In the genomic region with DNA sequence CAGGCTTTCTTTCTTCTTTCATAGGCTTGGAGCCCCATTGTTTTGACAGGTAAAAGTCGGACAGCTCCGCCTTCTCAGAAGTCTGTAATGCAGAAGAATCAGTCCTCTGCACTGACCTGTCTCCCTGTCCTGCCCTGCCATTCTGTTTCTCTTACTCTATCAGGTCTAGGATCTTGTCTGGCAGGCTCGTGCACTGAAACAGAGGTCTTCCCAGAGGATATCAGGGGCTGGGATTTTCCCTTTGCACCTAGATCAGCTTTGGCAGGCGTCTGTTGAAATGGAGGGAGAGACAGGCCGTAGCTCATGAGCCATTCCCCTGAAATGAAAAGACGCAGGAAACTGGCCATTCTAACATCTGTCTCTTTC, we compare ENCODE assay signal across 16 cellular contexts. TPM values are rescaled to one million over a fixed set of nuclear protein-coding genes. Genes with fewer than 3 reads are reported as not detected.
DNase-seq lines count a peak whose midpoint lies in the region; ATAC-seq, FAIRE-seq and TF ChIP-seq lines count a peak whose summit lies in the region.
"Had no signal": no experiment of that assay in that cellular context is flagged by ENCODE, and none has a peak within 500 bp of the region (broad histone marks: within the 10 kb centered on the region; RNA-seq: fewer than 3 reads in every experiment).

No MANE protein-coding gene starts in this region.

- H3K4me1 Mint-ChIP-seq in activated CD8-positive, alpha-beta T cell treated with anti-CD3 and anti-CD28 coated beads for 36 hours (ENCODE audit: low read depth): peaks cover 28% of the 10 kb centered on the region
- H3K4me1 Mint-ChIP-seq in activated CD8-positive, alpha-beta T cell treated with anti-CD3 and anti-CD28 coated beads, Interleukin-2, amount 10 ng/mL, durations not matched to agents 7 days and 5 days (ENCODE audit: low read depth): peaks cover 4% of the 10 kb centered on the region

- DNase-seq in activated CD8-positive, alpha-beta T cell treated with anti-CD3 and anti-CD28 coated beads for 36 hours: no peak
- no peak for DNase-seq in activated CD8-positive, alpha-beta T cell treated with anti-CD3 and anti-CD28 coated beads, Interleukin-2, amount 10 ng/mL, durations not matched to agents 7 days and 5 days
- DNase-seq in SK-N-DZ (ENCODE audit: low spot score): peak; percentile 90
- DNase-seq in HepG2 (ENCODE audit: low spot score): peak; percentile 27
- peak; percentile 14 for DNase-seq in spleen
- DNase-seq in aorta: no peak
- no peak for DNase-seq in DMS153 (lab: John Stamatoyannopoulos, UW)
- no peak for DNase-seq in WERI-Rb-1
- DNase-seq: C1 segment of cervical spinal cord, GOT3, NCI-H1436, NCI-H2029, NCI-H510A, NCI-H82, PC-3 had no signal

- H3K27me3 Mint-ChIP-seq in activated CD8-positive, alpha-beta T cell treated with anti-CD3 and anti-CD28 coated beads for 36 hours: no peaks in the 10 kb centered on the region
- no peaks in the 10 kb centered on the region for H3K27me3 Mint-ChIP-seq in activated CD8-positive, alpha-beta T cell treated with anti-CD3 and anti-CD28 coated beads, Interleukin-2, amount 10 ng/mL, durations not matched to agents 7 days and 5 days (ENCODE audit: low read depth)

- peaks cover 13% of the 10 kb centered on the region for H3K79me2 ChIP-seq in HepG2 (ENCODE audit: insufficient read depth, low read length)

- peak overlapping the region; percentile 20 for H3K27ac Mint-ChIP-seq in activated CD8-positive, alpha-beta T cell treated with anti-CD3 and anti-CD28 coated beads for 36 hours
- no peak overlapping the region for H3K27ac Mint-ChIP-seq in activated CD8-positive, alpha-beta T cell treated with anti-CD3 and anti-CD28 coated beads, Interleukin-2, amount 10 ng/mL, durations not matched to agents 7 days and 5 days

- peaks cover 18% of the 10 kb centered on the region for H3K36me3 Mint-ChIP-seq in activated CD8-positive, alpha-beta T cell treated with anti-CD3 and anti-CD28 coated beads for 36 hours (ENCODE audit: low read depth)
- no peaks in the 10 kb centered on the region for H3K36me3 Mint-ChIP-seq in activated CD8-positive, alpha-beta T cell treated with anti-CD3 and anti-CD28 coated beads, Interleukin-2, amount 10 ng/mL, durations not matched to agents 7 days and 5 days (ENCODE audit: low read depth)

- no peak for TF ChIP-seq EP300 in HepG2 (IDR thresholded peaks at IDR 0.05; ENCODE audit: low read depth in 2 of 2, low read length in 2 of 2)
- no peak for TF ChIP-seq EP300 in HepG2 (CRISPR knock-in tag; IDR thresholded peaks at IDR 0.05; ENCODE audit: borderline replicate concordance)

- TF ChIP-seq POLR2A in HepG2 (IDR thresholded peaks at IDR 0.05; ENCODE audit: insufficient read depth in 1 of 2, low read depth in 2 of 2, low read length in 2 of 2) (no peak), spleen (IDR thresholded peaks at IDR 0.05) (no peak)

- H3K9ac ChIP-seq in HepG2 (ENCODE audit: insufficient read depth, low read depth, low read length): no peak overlapping the region

- H3K27me3 ChIP-seq in HepG2 (ENCODE audit: control insufficient read depth in 1 of 2, insufficient read depth in 2 of 2, low read length in 2 of 2) (no peaks in the 10 kb centered on the region), spleen (replicated peaks in 1 of 7) (no peaks in the 10 kb centered on the region), aorta (ENCODE audit: control insufficient read depth in 1 of 2, insufficient read depth in 2 of 2, low read length in 1 of 2) (no peaks in the 10 kb centered on the region), WERI-Rb-1 (ENCODE audit: insufficient read depth, low read depth, severe bottlenecking) (no peaks in the 10 kb centered on the region)

- no peak for TF ChIP-seq CTCF in activated CD8-positive, alpha-beta T cell treated with anti-CD3 and anti-CD28 coated beads for 36 hours (IDR thresholded peaks at IDR 0.05)
- TF ChIP-seq CTCF in HepG2 (CRISPR knock-in tag; IDR thresholded peaks at IDR 0.05): no peak
- no peak for TF ChIP-seq CTCF in spleen (IDR thresholded peaks at IDR 0.05 in 8 of 11, conservative IDR thresholded peaks at IDR 0.05 in 3 of 11)
- no peak for TF ChIP-seq CTCF in WERI-Rb-1 (IDR thresholded peaks at IDR 0.05; ENCODE audit: low read depth, low read length)

- 73% methylated on average over 6 of the region's 6 CpGs for WGBS in HepG2 (ENCODE audit: low lambda C conversion rate)
- WGBS in spleen, 5 donors: 78 to 91% (median 85%) methylated on average over 6 of the region's 6 CpGs
- 79 to 82% methylated on average over 6 of the region's 6 CpGs for WGBS in aorta, 2 donors

- H3K9me3 Mint-ChIP-seq in activated CD8-positive, alpha-beta T cell treated with anti-CD3 and anti-CD28 coated beads for 36 hours: no peaks in the 10 kb centered on the region
- H3K9me3 Mint-ChIP-seq in activated CD8-positive, alpha-beta T cell treated with anti-CD3 and anti-CD28 coated beads, Interleukin-2, amount 10 ng/mL, durations not matched to agents 7 days and 5 days (ENCODE audit: insufficient read depth): no peaks in the 10 kb centered on the region

- H3K4me2 ChIP-seq in HepG2 (ENCODE audit: low read depth, low read length): no peak overlapping the region

- ATAC-seq in activated CD8-positive, alpha-beta T cell treated with anti-CD3 and anti-CD28 coated beads for 36 hours: no peak
- no peak for ATAC-seq in activated CD8-positive, alpha-beta T cell treated with anti-CD3 and anti-CD28 coated beads, Interleukin-2, amount 10 ng/mL, durations not matched to agents 7 days and 5 days
- ATAC-seq in HepG2 (peak; percentile 46), aorta (ENCODE audit: low FRiP score) (no peak)
- ATAC-seq: PC-3 had no signal

- POLR2A ChIA-PET in activated CD8-positive, alpha-beta T cell treated with anti-CD3 and anti-CD28 coated beads for 36 hours (lab: Charles Lee): interaction anchor here (1.0 to 1.4 kb wide), 3 partner anchors 15 to 113 kb away, joined by 3 to 4 read pairs (median 3); no protein-coding TSS in a partner anchor
- POLR2A ChIA-PET in activated CD8-positive, alpha-beta T cell treated with anti-CD3 and anti-CD28 coated beads, Interleukin-2, amount 10 ng/mL, durations not matched to agents 7 days and 5 days (lab: Charles Lee): no interaction called here
- POLR2A ChIA-PET in HepG2 (lab: Yijun Ruan, JAX): interaction anchor here (0.9 to 3.5 kb wide), 2 partner anchors 10 to 13 kb away, joined by 4 to 39 read pairs; no protein-coding TSS in a partner anchor

- peaks cover 41% of the 10 kb centered on the region for H3K4me1 ChIP-seq in HepG2 (ENCODE audit: insufficient read depth, low read length)
- H3K4me1 ChIP-seq in spleen: peaks cover 0 to 12% (median 0%) of the 10 kb centered on the region in 6 donors
- no peaks in the 10 kb centered on the region for H3K4me1 ChIP-seq in aorta (ENCODE audit: control insufficient read depth in 1 of 2, insufficient read depth in 2 of 2, low read length in 2 of 2)

- no peak for TF ChIP-seq RAD21 in HepG2 (CRISPR knock-in tag; IDR thresholded peaks at IDR 0.05)

- in situ Hi-C loops in HepG2 (cut with HindIII; ENCODE audit: extremely low pct_ligation_motif_present, low pct_unique_long_range_greater_than_20kb): no loop called here

- H3K4me3 Mint-ChIP-seq in activated CD8-positive, alpha-beta T cell treated with anti-CD3 and anti-CD28 coated beads for 36 hours: no peak overlapping the region
- no peak overlapping the region for H3K4me3 Mint-ChIP-seq in activated CD8-positive, alpha-beta T cell treated with anti-CD3 and anti-CD28 coated beads, Interleukin-2, amount 10 ng/mL, durations not matched to agents 7 days and 5 days

- H3K27ac ChIP-seq in HepG2 (ENCODE audit: extremely low read length, insufficient read depth, low read length): no peak overlapping the region
- no peak overlapping the region for H3K27ac ChIP-seq in spleen
- H3K27ac ChIP-seq in aorta (ENCODE audit: low read depth in 1 of 2, low read length in 2 of 2): no peak overlapping the region
- H3K27ac ChIP-seq in WERI-Rb-1: no peak overlapping the region
- H3K27ac ChIP-seq: RWPE1 had no signal

- no peaks in the 10 kb centered on the region for H4K20me1 ChIP-seq in HepG2 (ENCODE audit: insufficient read depth, low read length)

- no peak overlapping the region for H2AFZ ChIP-seq in HepG2 (ENCODE audit: low read length)

- BruUV-seq in HepG2 (replicated peaks; lab: Mats Ljungman, UMichigan): no TSS peak

- H3K36me3 ChIP-seq in HepG2 (replicated peaks in 1 of 2; ENCODE audit: control insufficient read depth in 1 of 2, insufficient read depth in 2 of 2, low read length in 2 of 2) (no peaks in the 10 kb centered on the region), spleen (peaks cover 0 to 14% (median 0%) of the 10 kb centered on the region in 6 donors), aorta (ENCODE audit: control insufficient read depth in 1 of 2, insufficient read depth in 2 of 2, low read length in 1 of 2) (no peaks in the 10 kb centered on the region), WERI-Rb-1 (no peaks in the 10 kb centered on the region)

- H3K4me3 ChIP-seq in HepG2 (replicated peaks in 1 of 3; ENCODE audit: insufficient read depth in 1 of 3, low read depth in 2 of 3, low read length in 3 of 3) (no peak overlapping the region), spleen (no peak overlapping the region), aorta (ENCODE audit: low read length in 2 of 2) (no peak overlapping the region), WERI-Rb-1 (ENCODE audit: low read depth, low read length) (no peak overlapping the region)

- FAIRE-seq in HepG2 (lab: Jason Lieb, UNC): no peak

- H3K9me3 ChIP-seq in HepG2 (ENCODE audit: low read length): no peaks in the 10 kb centered on the region
- H3K9me3 ChIP-seq in spleen: no peaks in the 10 kb centered on the region
- no peaks in the 10 kb centered on the region for H3K9me3 ChIP-seq in aorta (ENCODE audit: control insufficient read depth, low read length)
- H3K9me3 ChIP-seq in WERI-Rb-1 (ENCODE audit: severe bottlenecking): no peaks in the 10 kb centered on the region

- intact Hi-C loops in activated CD8-positive, alpha-beta T cell treated with anti-CD3 and anti-CD28 coated beads for 36 hours (cut with micrococcal nuclease): no loop called here
- intact Hi-C loops in HepG2 (cut with micrococcal nuclease; ENCODE audit: unreplicated experiment) (no loop called here), spleen (cut with DNase I; ENCODE audit: low total_unique reads) (no loop called here), aorta (cut with DNase I) (no loop called here)

- CTCF ChIA-PET in activated CD8-positive, alpha-beta T cell treated with anti-CD3 and anti-CD28 coated beads for 36 hours (lab: Charles Lee): interaction anchor here (2.2 kb wide), 1 partner anchor 10 kb away, joined by 5 read pairs; no protein-coding TSS in a partner anchor
- CTCF ChIA-PET in activated CD8-positive, alpha-beta T cell treated with anti-CD3 and anti-CD28 coated beads, Interleukin-2, amount 10 ng/mL, durations not matched to agents 7 days and 5 days (lab: Charles Lee): interaction anchor here (1.0 kb wide), 1 partner anchor 13 kb away, joined by 3 read pairs; no protein-coding TSS in a partner anchor
- CTCF ChIA-PET in HepG2 (lab: Yijun Ruan, JAX; ENCODE audit: low intra/inter-chr PET ratio, low total read pairs): no interaction called here

RNA-seq across cellular contexts. Expression of gene KIF3B, which starts 25.0 kb away (rescaled TPM):
- total RNA-seq in activated CD8-positive, alpha-beta T cell treated with anti-CD3 and anti-CD28 coated beads for 36 hours: 10 to 100 TPM; 25.4 to 25.7 TPM
- total RNA-seq in activated CD8-positive, alpha-beta T cell treated with anti-CD3 and anti-CD28 coated beads, Interleukin-2, amount 10 ng/mL, durations not matched to agents 7 days and 5 days: 10 to 100 TPM; 15.1 to 16.0 TPM
- polyA plus RNA-seq in SK-N-DZ (2014; cell fraction: cytosol; rRNA removed): 11.5 and 11.9 TPM in 2 replicates
- 3.7 and 5.4 TPM in 2 replicates for polyA plus RNA-seq in SK-N-DZ (2014; cell fraction: nucleus; rRNA removed)
- total RNA-seq in HepG2 (2016; rRNA removed; fragmentation: Illumina TruSeq; extraction: Trizol) (28.8 and 36.4 TPM in 2 replicates), spleen (10 to 100 TPM; 19.2 to 25.9 (median 23.9) TPM), aorta (10 to 100 TPM; 26.6 to 28.0 TPM)
- 3.9 and 4.3 TPM in 2 replicates for total RNA-seq in HepG2 (2016; cell fraction: cytosol; rRNA removed; fragmentation: Illumina TruSeq; extraction: Trizol; ENCODE audit: low read depth)
- total RNA-seq in HepG2 (2016; cell fraction: insoluble cytoplasmic fraction; rRNA removed; fragmentation: Illumina TruSeq; extraction: Trizol): 28.4 and 33.3 TPM in 2 replicates
- total RNA-seq in HepG2 (2016; cell fraction: membrane; rRNA removed; fragmentation: Illumina TruSeq; extraction: Trizol): 16.8 and 18.5 TPM in 2 replicates
- total RNA-seq in HepG2 (2016; cell fraction: nucleus; rRNA removed; fragmentation: Illumina TruSeq; extraction: Trizol): 18.0 and 21.3 TPM in 2 replicates
- polyA plus RNA-seq in HepG2 (2011; rRNA removed) (20.2 and 23.6 TPM in 2 replicates), spleen (1 to 10 TPM; 3.8 to 7.3 (median 4.7) TPM), aorta (10 to 100 TPM; 12.9 to 19.8 TPM)
- 18.0 and 24.2 TPM in 2 replicates for polyA plus RNA-seq in HepG2 (2011; cell fraction: cytosol; rRNA removed)
- polyA plus RNA-seq in HepG2 (2011; cell fraction: nucleus; rRNA removed): 7.7 and 10.1 TPM in 2 replicates
- 17.4 and 18.3 TPM in 2 replicates for polyA plus RNA-seq in HepG2 (2012)
- 1.1 and 1.5 TPM in 2 replicates for polyA plus RNA-seq in HepG2 (2016; cell fraction: cytosol; fragmentation: Illumina TruSeq; extraction: Trizol; ENCODE audit: low read depth)
- polyA plus RNA-seq in HepG2 (2016; cell fraction: insoluble cytoplasmic fraction; fragmentation: Illumina TruSeq; extraction: Trizol; ENCODE audit: low read depth): 28.7 and 29.5 TPM in 2 replicates
- polyA plus RNA-seq in HepG2 (2016; cell fraction: membrane; fragmentation: Illumina TruSeq; extraction: Trizol; ENCODE audit: low read depth): 7.8 and 8.4 TPM in 2 replicates
- polyA plus RNA-seq in HepG2 (2016; cell fraction: nucleus; fragmentation: Illumina TruSeq; extraction: Trizol; ENCODE audit: insufficient read depth, low read depth): 21.9 and 25.1 TPM in 2 replicates
- 27.4 and 31.9 TPM in 2 replicates for polyA minus RNA-seq in HepG2 (2011; rRNA and poly(A)+ RNA removed; ENCODE audit: low replicate concordance)
- 17.6 and 21.7 TPM in 2 replicates for polyA minus RNA-seq in HepG2 (2011; cell fraction: cytosol; rRNA and poly(A)+ RNA removed)
- 11.7 and 17.7 TPM in 2 replicates for polyA minus RNA-seq in HepG2 (2011; cell fraction: nucleus; rRNA and poly(A)+ RNA removed)

RNA-seq across cellular contexts. Expression of gene ASXL1, which starts 55.6 kb away (rescaled TPM):
- total RNA-seq in activated CD8-positive, alpha-beta T cell treated with anti-CD3 and anti-CD28 coated beads for 36 hours: 100 to 1,000 TPM; 129 to 137 TPM
- 10 to 100 TPM; 91.7 to 97.4 TPM for total RNA-seq in activated CD8-positive, alpha-beta T cell treated with anti-CD3 and anti-CD28 coated beads, Interleukin-2, amount 10 ng/mL, durations not matched to agents 7 days and 5 days
- polyA plus RNA-seq in SK-N-DZ (2014; cell fraction: cytosol; rRNA removed): 46.2 and 80.1 TPM in 2 replicates
- 215 and 320 TPM in 2 replicates for polyA plus RNA-seq in SK-N-DZ (2014; cell fraction: nucleus; rRNA removed)
- 47.3 and 62.1 TPM in 2 replicates for total RNA-seq in HepG2 (2016; rRNA removed; fragmentation: Illumina TruSeq; extraction: Trizol)
- 105 and 126 TPM in 2 replicates for total RNA-seq in HepG2 (2016; cell fraction: cytosol; rRNA removed; fragmentation: Illumina TruSeq; extraction: Trizol; ENCODE audit: low read depth)
- 44.0 and 55.9 TPM in 2 replicates for total RNA-seq in HepG2 (2016; cell fraction: insoluble cytoplasmic fraction; rRNA removed; fragmentation: Illumina TruSeq; extraction: Trizol)
- total RNA-seq in HepG2 (2016; cell fraction: membrane; rRNA removed; fragmentation: Illumina TruSeq; extraction: Trizol): 30.9 and 35.4 TPM in 2 replicates
- total RNA-seq in HepG2 (2016; cell fraction: nucleus; rRNA removed; fragmentation: Illumina TruSeq; extraction: Trizol): 122 and 129 TPM in 2 replicates
- polyA plus RNA-seq in HepG2 (2011; rRNA removed): 74.8 and 87.6 TPM in 2 replicates
- polyA plus RNA-seq in HepG2 (2011; cell fraction: cytosol; rRNA removed): 40.1 and 42.6 TPM in 2 replicates
- 375 and 376 TPM in 2 replicates for polyA plus RNA-seq in HepG2 (2011; cell fraction: nucleus; rRNA removed)
- 81.3 and 96.1 TPM in 2 replicates for polyA plus RNA-seq in HepG2 (2012)
- polyA plus RNA-seq in HepG2 (2016; cell fraction: cytosol; fragmentation: Illumina TruSeq; extraction: Trizol; ENCODE audit: low read depth): 26.1 and 28.4 TPM in 2 replicates
- 37.0 and 39.4 TPM in 2 replicates for polyA plus RNA-seq in HepG2 (2016; cell fraction: insoluble cytoplasmic fraction; fragmentation: Illumina TruSeq; extraction: Trizol; ENCODE audit: low read depth)
- polyA plus RNA-seq in HepG2 (2016; cell fraction: membrane; fragmentation: Illumina TruSeq; extraction: Trizol; ENCODE audit: low read depth): 24.4 and 25.2 TPM in 2 replicates
- 241 and 272 TPM in 2 replicates for polyA plus RNA-seq in HepG2 (2016; cell fraction: nucleus; fragmentation: Illumina TruSeq; extraction: Trizol; ENCODE audit: insufficient read depth, low read depth)
- 94.1 and 144 TPM in 2 replicates for polyA minus RNA-seq in HepG2 (2011; rRNA and poly(A)+ RNA removed; ENCODE audit: low replicate concordance)
- polyA minus RNA-seq in HepG2 (2011; cell fraction: cytosol; rRNA and poly(A)+ RNA removed): 66.7 and 75.3 TPM in 2 replicates
- polyA minus RNA-seq in HepG2 (2011; cell fraction: nucleus; rRNA and poly(A)+ RNA removed): 263 and 294 TPM in 2 replicates
- 100 to 1,000 TPM in 4 of 7 donors, 10 to 100 TPM in 3; 88.2 to 149 (median 101) TPM for total RNA-seq in spleen
- polyA plus RNA-seq in spleen: 10 to 100 TPM; 14.1 to 33.6 (median 29.4) TPM
- total RNA-seq in aorta: 100 to 1,000 TPM in 1 of 2 donors, 10 to 100 TPM in 1; 92.5 to 102 TPM
- 10 to 100 TPM; 18.0 to 51.7 TPM for polyA plus RNA-seq in aorta

Comparison
In these comparisons a context has a peak if more than half of its experiments do, and no peak if none do; other contexts are left out.
1. DNase-seq: peak in SK-N-DZ (single experiment), HepG2 (single experiment) and spleen (single experiment); none in activated CD8-positive, alpha-beta T cell treated with anti-CD3 and anti-CD28 coated beads for 36 hours (single experiment), activated CD8-positive, alpha-beta T cell treated with anti-CD3 and anti-CD28 coated beads, Interleukin-2, amount 10 ng/mL, durations not matched to agents 7 days and 5 days (single experiment), aorta (0 of 2), DMS153 (single experiment) and WERI-Rb-1 (single experiment).